ENCODE assay signal across 8 cellular contexts in genomic region chr2:228543117-228543516, GRCh38.
"Had no signal": no experiment of that assay in that cellular context is flagged by ENCODE, and none has a peak within 500 bp of the region (broad histone marks: within the 10 kb centered on the region; RNA-seq: fewer than 3 reads in every experiment).

No MANE protein-coding gene starts in this region.

- FAIRE-seq: G401.6, GM12878, GM12891, GM12892, GM18507, GM19239 had no signal

- DNase-seq: GDM1, GF-D8 had no signal

- H3K4me3 ChIP-seq: GM12878 had no signal

- ATAC-seq: GM12878 had no signal
